Comparison of ENCODE assay signal across 1 cellular context in genomic region chr12:110639336-110640178, GRCh38.
TF ChIP-seq lines count a peak whose summit lies in the region.

No MANE protein-coding gene starts in this region.

TF ChIP-seq in GM12878, 131 proteins besides CTCF, POLR2A, EP300 and RAD21 (continued from another document):
- TF ChIP-seq, protein P1, sequence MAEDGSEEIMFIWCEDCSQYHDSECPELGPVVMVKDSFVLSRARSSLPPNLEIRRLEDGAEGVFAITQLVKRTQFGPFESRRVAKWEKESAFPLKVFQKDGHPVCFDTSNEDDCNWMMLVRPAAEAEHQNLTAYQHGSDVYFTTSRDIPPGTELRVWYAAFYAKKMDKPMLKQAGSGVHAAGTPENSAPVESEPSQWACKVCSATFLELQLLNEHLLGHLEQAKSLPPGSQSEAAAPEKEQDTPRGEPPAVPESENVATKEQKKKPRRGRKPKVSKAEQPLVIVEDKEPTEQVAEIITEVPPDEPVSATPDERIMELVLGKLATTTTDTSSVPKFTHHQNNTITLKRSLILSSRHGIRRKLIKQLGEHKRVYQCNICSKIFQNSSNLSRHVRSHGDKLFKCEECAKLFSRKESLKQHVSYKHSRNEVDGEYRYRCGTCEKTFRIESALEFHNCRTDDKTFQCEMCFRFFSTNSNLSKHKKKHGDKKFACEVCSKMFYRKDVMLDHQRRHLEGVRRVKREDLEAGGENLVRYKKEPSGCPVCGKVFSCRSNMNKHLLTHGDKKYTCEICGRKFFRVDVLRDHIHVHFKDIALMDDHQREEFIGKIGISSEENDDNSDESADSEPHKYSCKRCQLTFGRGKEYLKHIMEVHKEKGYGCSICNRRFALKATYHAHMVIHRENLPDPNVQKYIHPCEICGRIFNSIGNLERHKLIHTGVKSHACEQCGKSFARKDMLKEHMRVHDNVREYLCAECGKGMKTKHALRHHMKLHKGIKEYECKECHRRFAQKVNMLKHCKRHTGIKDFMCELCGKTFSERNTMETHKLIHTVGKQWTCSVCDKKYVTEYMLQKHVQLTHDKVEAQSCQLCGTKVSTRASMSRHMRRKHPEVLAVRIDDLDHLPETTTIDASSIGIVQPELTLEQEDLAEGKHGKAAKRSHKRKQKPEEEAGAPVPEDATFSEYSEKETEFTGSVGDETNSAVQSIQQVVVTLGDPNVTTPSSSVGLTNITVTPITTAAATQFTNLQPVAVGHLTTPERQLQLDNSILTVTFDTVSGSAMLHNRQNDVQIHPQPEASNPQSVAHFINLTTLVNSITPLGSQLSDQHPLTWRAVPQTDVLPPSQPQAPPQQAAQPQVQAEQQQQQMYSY (CRISPR knock-in tag; IDR thresholded peaks at IDR 0.05): no peak
- peak; percentile 57; the same call in 1 of the 2 replicates for TF ChIP-seq RELB (IDR thresholded peaks at IDR 0.05; ENCODE audit: low read depth)
- TF ChIP-seq NR2C2 (IDR thresholded peaks at IDR 0.05; ENCODE audit: borderline replicate concordance, control insufficient read depth, insufficient read length, low read depth): no peak
- TF ChIP-seq BHLHE40 (IDR thresholded peaks at IDR 0.05; ENCODE audit: borderline replicate concordance in 1 of 2, low read depth in 2 of 2, low read length in 1 of 2): no peak
- no peak for TF ChIP-seq YBX1 (IDR thresholded peaks at IDR 0.05)
